Comparison of ENCODE assay signal across 9 cellular contexts in the genomic region with DNA sequence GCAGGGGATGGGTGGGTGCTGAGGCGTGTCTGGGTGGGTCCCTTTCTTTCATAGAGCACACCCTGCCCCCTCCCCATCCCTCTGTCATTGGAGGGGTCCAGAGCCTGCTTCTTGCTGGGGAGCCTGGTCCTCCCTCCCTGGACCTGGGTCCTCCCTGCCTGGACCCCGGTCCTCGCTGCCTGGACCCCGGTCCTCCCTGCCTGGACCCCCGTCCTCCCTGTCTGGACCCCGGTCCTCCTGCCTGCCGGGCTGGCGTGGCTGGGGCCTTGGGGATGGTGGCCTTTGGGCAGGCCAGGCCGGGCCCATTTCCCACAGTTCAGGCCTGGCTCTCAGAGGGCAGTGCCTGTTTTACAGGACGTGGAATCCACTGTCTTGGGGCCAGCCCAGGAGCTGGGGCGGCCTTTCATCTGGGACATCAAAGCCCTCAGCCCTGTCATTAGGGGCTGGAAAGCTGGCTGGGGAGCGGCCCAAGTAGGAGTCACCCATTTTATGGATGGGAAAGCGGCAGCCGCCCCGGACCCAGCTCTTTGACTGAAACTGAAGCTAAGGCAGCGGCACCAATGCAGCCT. TPM values are rescaled to one million over a fixed set of nuclear protein-coding genes. Genes with fewer than 3 reads are reported as not detected.
"Had no signal": no experiment of that assay in that cellular context is flagged by ENCODE, and none has a peak within 500 bp of the region (broad histone marks: within the 10 kb centered on the region; RNA-seq: fewer than 3 reads in every experiment).

No MANE protein-coding gene starts in this region.

- H3K4me3 Mint-ChIP-seq: GM23338, H9, HFFc6 had no signal

- H2AFZ ChIP-seq: GM23338 had no signal

- H3K4me3 ChIP-seq: GM23338 had no signal

- H3K9me3 Mint-ChIP-seq: GM23338, H9 had no signal

- FAIRE-seq: H1, H54 had no signal

- ATAC-seq: GM23338 had no signal

- H3K27ac Mint-ChIP-seq: GM23338, HFFc6 had no signal

- H3K27ac ChIP-seq: HL-60 had no signal

- H3K4me2 ChIP-seq: GM23338 had no signal

- DNase-seq: H9, HCEC 1CT, HFFc6, IMR-90, KBM-7 had no signal

RNA-seq across cellular contexts. Expression of gene KIF26A, which starts 44.6 kb away (rescaled TPM):
- total RNA-seq: IMR-90 had no signal
- polyA plus RNA-seq: IMR-90 had no signal
